In genomic region chr14:56959869-56960268, GRCh38 we compare ENCODE assay signal across 19 cellular contexts.
"Had no signal": no experiment of that assay in that cellular context is flagged by ENCODE, and none has a peak within 500 bp of the region (broad histone marks: within the 10 kb centered on the region; RNA-seq: fewer than 3 reads in every experiment).

No MANE protein-coding gene starts in this region.

- DNase-seq: activated CD4-positive, alpha-beta T cell treated with anti-CD3 and anti-CD28 coated beads for 4 hours; activated CD8-positive, alpha-beta memory T cell treated with anti-CD3 and anti-CD28 coated beads, Interleukin-2, amount 50 U/mL, for 4 hours; activated CD8-positive, alpha-beta T cell treated with anti-CD3 and anti-CD28 coated beads for 36 hours; activated gamma-delta T cell treated with Interleukin-2 at 50 U/mL for 16 hours; activated T-cell treated with anti-CD3 and anti-CD28 coated beads, Interleukin-2, amount 50 U/mL, for 72 hours; aorta; caudate nucleus; colonic mucosa; Karpas-422; MM.1S; NCI-H1105 treated with DMSO at 0.1 percent for 48 hours; NCI-H1436 treated with DMSO at 0.1 percent for 48 hours; NCI-H187 treated with DMSO at 0.1 percent for 48 hours; NCI-H2081 treated with DMSO at 0.1 percent for 48 hours; NCI-H446; PC-3; SHP77 treated with DMSO at 0.1 percent for 48 hours; T-helper 17 cell; T-helper 9 cell had no signal
